ENCODE assay signal across 9 cellular contexts in the genomic region with DNA sequence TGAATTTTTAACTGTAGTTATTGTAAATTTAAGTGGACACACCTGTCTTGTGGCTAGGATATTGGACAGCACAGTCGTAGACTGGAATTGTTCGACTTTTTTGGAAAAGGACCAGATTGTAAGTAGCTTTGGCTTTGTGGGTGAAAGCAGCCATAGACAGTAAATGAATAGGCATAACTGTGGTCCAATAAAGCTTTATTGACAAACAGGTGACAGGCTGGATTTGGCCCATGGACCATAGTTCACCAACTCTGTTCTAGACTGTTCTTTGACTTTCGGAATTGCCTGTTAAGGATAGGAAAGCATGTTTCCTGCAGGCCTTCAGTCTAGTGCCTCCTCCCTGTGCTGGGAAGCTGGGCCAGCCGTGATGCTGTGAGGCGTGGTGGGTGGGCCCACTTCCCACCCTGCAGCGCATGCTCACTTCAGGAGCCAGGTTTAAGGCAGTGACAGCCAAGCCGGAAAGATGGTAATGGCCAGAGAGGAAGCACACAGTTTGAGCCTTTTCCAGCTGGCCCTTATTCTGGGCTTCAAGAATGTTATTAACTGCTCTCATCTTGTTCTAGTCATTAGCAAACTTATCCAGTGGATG. TPM values are rescaled to one million over a fixed set of nuclear protein-coding genes. Genes with fewer than 3 reads are reported as not detected.
DNase-seq lines count a peak whose midpoint lies in the region; ATAC-seq and TF ChIP-seq lines count a peak whose summit lies in the region.
"Had no signal": no experiment of that assay in that cellular context is flagged by ENCODE, and none has a peak within 500 bp of the region (broad histone marks: within the 10 kb centered on the region; RNA-seq: fewer than 3 reads in every experiment).

No MANE protein-coding gene starts in this region.

- H3K36me3 ChIP-seq in BLaER1 treated with 17β-estradiol and CSF1 and Interleukin-3, amounts not matched to agents 10 nM and 100 nM, result peaks cover 17 to 61% (median 43%) of the 10 kb centered on the region in 11 experiments; a peak in 20 of 22 replicates
- peaks cover 38% of the 10 kb centered on the region for H3K36me3 ChIP-seq in OCI-LY7 (ENCODE audit: insufficient read depth, low read length)

- H3K4me3 ChIP-seq in BLaER1 treated with 17β-estradiol and CSF1 and Interleukin-3, amounts not matched to agents 10 nM and 100 nM, result peak overlapping the region in 3 of 10 experiments; percentile 1 to 69 (median 65); a peak in 3 of 20 replicates
- H3K4me3 ChIP-seq in OCI-LY7 (ENCODE audit: low read depth, low read length, poor library complexity, severe bottlenecking), result peak overlapping the region; percentile 88
- no peak overlapping the region for H3K4me3 ChIP-seq in dorsolateral prefrontal cortex

- H3K36me3 Mint-ChIP-seq in natural killer cell treated with Interleukin-12 subunit alpha and Interleukin-12 subunit beta and Interleukin-15 and Interleukin-18, amount 100 ng/mL, for 72 hours, result peaks cover 5% of the 10 kb centered on the region
- 0 out of 2 replicates have a peak, but pooled peaks cover 4% of the 10 kb centered on the region for H3K36me3 Mint-ChIP-seq in WTC11

- H3K9me3 ChIP-seq in BLaER1 treated with 17β-estradiol and CSF1 and Interleukin-3, amounts not matched to agents 10 nM and 100 nM (replicated peaks in 1 of 11), result no peaks in the 10 kb centered on the region
- H3K9me3 ChIP-seq in OCI-LY7 (ENCODE audit: low read length), result no peaks in the 10 kb centered on the region

- no peaks in the 10 kb centered on the region for H3K9me3 Mint-ChIP-seq in natural killer cell treated with Interleukin-12 subunit alpha and Interleukin-12 subunit beta and Interleukin-15 and Interleukin-18, amount 100 ng/mL, for 72 hours
- H3K9me3 Mint-ChIP-seq in WTC11, result no peaks in the 10 kb centered on the region

- H4K20me1 ChIP-seq in BLaER1 treated with 17β-estradiol and CSF1 and Interleukin-3, amounts not matched to agents 10 nM and 100 nM, result peaks cover 33 to 61% (median 55%) of the 10 kb centered on the region in 11 experiments; a peak in 17 of 22 replicates
- peaks cover 50% of the 10 kb centered on the region for H4K20me1 ChIP-seq in OCI-LY7 (ENCODE audit: insufficient read depth, low read length)

- peak overlapping the region; percentile 82 to 98 (median 94) for H3K4me2 ChIP-seq in BLaER1 treated with 17β-estradiol and CSF1 and Interleukin-3, amounts not matched to agents 10 nM and 100 nM
- H3K4me2 ChIP-seq in OCI-LY7 (ENCODE audit: low read length), result peak overlapping the region; percentile 98

- peak overlapping the region in 5 of 11 experiments; percentile 1 to 96 (median 36); a peak in 7 of 22 replicates for H3K27ac ChIP-seq in BLaER1 treated with 17β-estradiol and CSF1 and Interleukin-3, amounts not matched to agents 10 nM and 100 nM
- H3K27ac ChIP-seq in OCI-LY7 (ENCODE audit: low read depth, low read length, poor library complexity, severe bottlenecking) (peak overlapping the region; percentile 62), dorsolateral prefrontal cortex (peak overlapping the region in 33 of 59 donors; percentile 0 to 99 (median 35))

- no peak overlapping the region for H2AFZ ChIP-seq in OCI-LY7 (ENCODE audit: low read length)

- H3K27me3 Mint-ChIP-seq in natural killer cell treated with Interleukin-12 subunit alpha and Interleukin-12 subunit beta and Interleukin-15 and Interleukin-18, amount 100 ng/mL, for 72 hours, result no peaks in the 10 kb centered on the region
- no peaks in the 10 kb centered on the region for H3K27me3 Mint-ChIP-seq in WTC11 (ENCODE audit: low read depth)

- TF ChIP-seq CTCF in OCI-LY7 (conservative IDR thresholded peaks at IDR 0.05; ENCODE audit: low read length), result no peak
- no peak for TF ChIP-seq CTCF in dorsolateral prefrontal cortex (IDR thresholded peaks at IDR 0.05 in 54 of 56, conservative IDR thresholded peaks at IDR 0.05 in 2 of 56; ENCODE audit: low read depth in 1 of 56, partially characterized antibody in 56 of 56)
- no peak for TF ChIP-seq CTCF in WTC11 (IDR thresholded peaks at IDR 0.05)

- H3K9me2 ChIP-seq in OCI-LY7 (ENCODE audit: insufficient read depth, low read length), result no peaks in the 10 kb centered on the region

- peaks cover 56 to 86% of the 10 kb centered on the region in 2 donors for H3K4me1 Mint-ChIP-seq in natural killer cell treated with Interleukin-12 subunit alpha and Interleukin-12 subunit beta and Interleukin-15 and Interleukin-18, amount 100 ng/mL, for 72 hours (ENCODE audit: low read depth in 2 of 2)
- peaks cover 26% of the 10 kb centered on the region for H3K4me1 Mint-ChIP-seq in WTC11

- BruUV-seq in OCI-LY7 (replicated peaks; lab: Mats Ljungman, UMichigan), result no TSS peak

- peak overlapping the region; percentile 97 for H3K4me3 Mint-ChIP-seq in natural killer cell treated with Interleukin-12 subunit alpha and Interleukin-12 subunit beta and Interleukin-15 and Interleukin-18, amount 100 ng/mL, for 72 hours
- H3K4me3 Mint-ChIP-seq in WTC11, result no peak overlapping the region

- intact Hi-C loops in OCI-LY7 (cut with micrococcal nuclease; ENCODE audit: unreplicated experiment), result loop anchor here (2.0 to 5.0 kb wide), 2 partner anchors 30 to 64 kb away; no protein-coding TSS in a partner anchor
- intact Hi-C loops in dorsolateral prefrontal cortex (cut with DNase I), result loop anchor here (5.0 kb wide), 2 partner anchors 51 to 134 kb away; partner anchors contain the start of gene PPP2R5C (in 1 of the 2)

- H3K27me3 ChIP-seq in BLaER1 treated with 17β-estradiol and CSF1 and Interleukin-3, amounts not matched to agents 10 nM and 100 nM, result no peaks in the 10 kb centered on the region
- H3K27me3 ChIP-seq in dorsolateral prefrontal cortex, result no peaks in the 10 kb centered on the region

- CTCF ChIA-PET in OCI-LY7 (lab: Charles Lee; ENCODE audit: unreplicated experiment) (no interaction called here), WTC11 (lab: Charles Lee) (no interaction called here)

- H3K9ac ChIP-seq in BLaER1 treated with 17β-estradiol and CSF1 and Interleukin-3, amounts not matched to agents 10 nM and 100 nM, result peak overlapping the region in 5 of 11 experiments; percentile 7 to 92 (median 87); a peak in 8 of 22 replicates

- H3K4me1 ChIP-seq in BLaER1 treated with 17β-estradiol and CSF1 and Interleukin-3, amounts not matched to agents 10 nM and 100 nM, result peaks cover 63 to 80% (median 75%) of the 10 kb centered on the region in 10 experiments
- H3K4me1 ChIP-seq in OCI-LY7 (ENCODE audit: insufficient read depth, low read length, poor library complexity, severe bottlenecking), result peaks cover 70% of the 10 kb centered on the region

- DNase-seq in OCI-LY7 (ENCODE audit: low spot score) (peak; percentile 23), dorsolateral prefrontal cortex (no peak), WTC11 (ENCODE audit: low spot score) (no peak), NCI-H748 (lab: John Stamatoyannopoulos, UW; ENCODE audit: unreplicated experiment) (no peak), inferior parietal cortex (ENCODE audit: extremely low spot score) (no peak), DMS53 (lab: John Stamatoyannopoulos, UW) (no peak)
- DNase-seq in natural killer cell treated with Interleukin-12 subunit alpha and Interleukin-12 subunit beta and Interleukin-15 and Interleukin-18, amount 100 ng/mL, for 72 hours (ENCODE audit: low spot score), result no peak
- DNase-seq: NCI-H1436 had no signal

- POLR2A ChIA-PET in OCI-LY7 (lab: Charles Lee) (interaction anchor here (0.8 to 10.9 kb wide), 9 partner anchors 7 to 1603 kb away, joined by 3 to 165 read pairs (median 4); no protein-coding TSS in a partner anchor), WTC11 (lab: Charles Lee) (no interaction called here)

- peak overlapping the region; percentile 96 to 99 for H3K27ac Mint-ChIP-seq in natural killer cell treated with Interleukin-12 subunit alpha and Interleukin-12 subunit beta and Interleukin-15 and Interleukin-18, amount 100 ng/mL, for 72 hours
- no peak overlapping the region for H3K27ac Mint-ChIP-seq in WTC11

- peaks cover 90% of the 10 kb centered on the region for H3K79me2 ChIP-seq in OCI-LY7 (ENCODE audit: insufficient read depth, low read depth, low read length)

- ATAC-seq in natural killer cell treated with Interleukin-12 subunit alpha and Interleukin-12 subunit beta and Interleukin-15 and Interleukin-18, amount 100 ng/mL, for 72 hours, result no peak
- no peak for ATAC-seq in WTC11

TF ChIP-seq in WTC11, 78 proteins besides CTCF, POLR2A, EP300 and RAD21:
- TF ChIP-seq, protein P1, sequence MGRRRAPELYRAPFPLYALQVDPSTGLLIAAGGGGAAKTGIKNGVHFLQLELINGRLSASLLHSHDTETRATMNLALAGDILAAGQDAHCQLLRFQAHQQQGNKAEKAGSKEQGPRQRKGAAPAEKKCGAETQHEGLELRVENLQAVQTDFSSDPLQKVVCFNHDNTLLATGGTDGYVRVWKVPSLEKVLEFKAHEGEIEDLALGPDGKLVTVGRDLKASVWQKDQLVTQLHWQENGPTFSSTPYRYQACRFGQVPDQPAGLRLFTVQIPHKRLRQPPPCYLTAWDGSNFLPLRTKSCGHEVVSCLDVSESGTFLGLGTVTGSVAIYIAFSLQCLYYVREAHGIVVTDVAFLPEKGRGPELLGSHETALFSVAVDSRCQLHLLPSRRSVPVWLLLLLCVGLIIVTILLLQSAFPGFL (CRISPR knock-in tag; IDR thresholded peaks at IDR 0.05; ENCODE audit: borderline replicate concordance), result no peak
- TF ChIP-seq GRHL2 (CRISPR knock-in tag; IDR thresholded peaks at IDR 0.05; ENCODE audit: insufficient replicate concordance, severe bottlenecking) (no peak), ZNF317 (CRISPR knock-in tag; IDR thresholded peaks at IDR 0.05; ENCODE audit: borderline replicate concordance, low read depth) (no peak)

RNA-seq across cellular contexts. Expression of gene PPP2R5C, which starts 51.8 kb away (rescaled TPM):
- total RNA-seq in OCI-LY7 (2014; rRNA removed; shearing (Covaris generic)), result 134 and 161 TPM in 2 replicates
- total RNA-seq in OCI-LY7 (2022), result 236 and 264 TPM in 2 replicates
- 100 to 1,000 TPM; 150 to 242 (median 182) TPM for total RNA-seq in dorsolateral prefrontal cortex
- total RNA-seq in natural killer cell treated with Interleukin-12 subunit alpha and Interleukin-12 subunit beta and Interleukin-15 and Interleukin-18, amount 100 ng/mL, for 72 hours, result 100 to 1,000 TPM; 149 to 210 TPM
- total RNA-seq in WTC11 (2021), result 89.9 to 105 TPM (median 99.9 TPM) in 3 replicates
